In the genomic region with DNA sequence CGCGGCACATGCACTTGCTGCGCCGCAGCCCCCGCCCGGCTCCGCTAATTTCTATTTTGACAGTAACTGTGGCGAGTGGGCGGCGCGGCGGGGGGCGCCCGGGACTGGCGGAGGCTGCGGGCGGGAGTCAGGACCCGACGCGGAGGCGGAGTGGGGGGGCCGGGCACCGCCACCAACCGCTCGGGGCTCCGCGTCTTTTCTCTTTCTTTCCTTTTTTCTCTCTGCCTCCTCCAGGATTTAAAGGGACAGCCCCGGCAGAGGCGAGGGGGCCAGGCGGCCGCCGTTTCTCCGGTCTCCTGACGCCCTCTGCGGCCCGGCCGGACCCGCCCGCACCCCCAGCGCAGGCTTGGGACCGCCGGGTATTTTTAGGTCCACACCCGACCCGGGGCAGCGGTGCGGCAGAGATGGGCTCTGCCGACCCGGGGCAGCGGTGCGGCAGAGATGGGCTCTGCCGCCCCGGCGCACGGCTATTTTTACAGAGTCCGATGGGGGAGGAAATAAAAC, we compare ENCODE assay signal across 8 cellular contexts. TPM values are rescaled to one million over a fixed set of nuclear protein-coding genes. Genes with fewer than 3 reads are reported as not detected.
A peak's percentile ranks its signal among the peaks of the same experiment; 100 is the strongest.
DNase-seq lines count a peak whose midpoint lies in the region; ATAC-seq and TF ChIP-seq lines count a peak whose summit lies in the region.

No MANE protein-coding gene starts in this region.

- DNase-seq in NCI-H1105 (lab: John Stamatoyannopoulos, UW) (peak; percentile 21), ascending aorta (ENCODE audit: low spot score in 2 of 2) (peak in 1 of 2 donors; percentile 77), NCI-H526 treated with DMSO at 0.1 percent for 48 hours (lab: John Stamatoyannopoulos, UW) (no peak)
- DNase-seq in activated effector memory CD4-positive, alpha-beta T cell treated with Interleukin-2 at 50 U/mL for 16 hours = no peak

- TF ChIP-seq CTCF in ascending aorta (IDR thresholded peaks at IDR 0.05) = peak in 1 of 3 experiments; percentile 34

- intact Hi-C loops in ascending aorta (cut with DNase I) = loop anchor here (1.0 to 5.0 kb wide), 7 partner anchors 32 to 1078 kb away; a partner anchor contains a TSS

- H3K4me2 ChIP-seq in skeletal muscle satellite cell (ENCODE audit: low read length) = peak overlapping the region; percentile 99

- H3K27me3 ChIP-seq in ACC112 (ENCODE audit: insufficient read depth, low read length) = peaks cover 63% of the 10 kb centered on the region
- H3K27me3 ChIP-seq in ascending aorta = no peaks in the 10 kb centered on the region
- H3K27me3 ChIP-seq in skeletal muscle satellite cell (ENCODE audit: control insufficient read depth, insufficient read depth, low read length) = peaks cover 63% of the 10 kb centered on the region

- peak overlapping the region; percentile 7 for H3K9ac ChIP-seq in skeletal muscle satellite cell (ENCODE audit: low read depth, low read length)

- H3K27ac ChIP-seq in ACC112 (ENCODE audit: low read depth, low read length) (no peak overlapping the region), ascending aorta (peak overlapping the region; percentile 91 to 92)

- peak; percentile 8 for ATAC-seq in GM18907 (IDR thresholded peaks at IDR 0.05; ENCODE audit: unreplicated experiment)

- H3K36me3 ChIP-seq in ACC112 (ENCODE audit: insufficient read depth, low read length) (no peaks in the 10 kb centered on the region), ascending aorta (no peaks in the 10 kb centered on the region), skeletal muscle satellite cell (ENCODE audit: insufficient read depth, low read length) (no peaks in the 10 kb centered on the region)

- H3K4me3 ChIP-seq in ACC112 (ENCODE audit: low read depth, low read length) = peak overlapping the region; percentile 89
- H3K4me3 ChIP-seq in ascending aorta = peak overlapping the region; percentile 95 to 98
- peak overlapping the region; percentile 70 for H3K4me3 ChIP-seq in iPS-18c (ENCODE audit: insufficient read depth, low read depth, low read length)
- peak overlapping the region; percentile 81 for H3K4me3 ChIP-seq in skeletal muscle satellite cell (ENCODE audit: low read length)

- H3K4me1 ChIP-seq in ACC112 (ENCODE audit: control insufficient read depth, insufficient read depth, low read length, unreplicated experiment) = peaks cover 17% of the 10 kb centered on the region
- peaks cover 4 to 16% of the 10 kb centered on the region in 2 donors for H3K4me1 ChIP-seq in ascending aorta
- H3K4me1 ChIP-seq in skeletal muscle satellite cell (ENCODE audit: control insufficient read depth, insufficient read depth, low read length) = peaks cover 14% of the 10 kb centered on the region

- H2AFZ ChIP-seq in ACC112 (ENCODE audit: low read length, unreplicated experiment) = peak overlapping the region; percentile 90

- no peaks in the 10 kb centered on the region for H3K79me2 ChIP-seq in ACC112 (ENCODE audit: control insufficient read depth, insufficient read depth, low read length, unreplicated experiment)

- H3K9me3 ChIP-seq in ascending aorta = no peaks in the 10 kb centered on the region
- H3K9me3 ChIP-seq in iPS-18c (ENCODE audit: control insufficient read depth, insufficient read depth, low read length) = no peaks in the 10 kb centered on the region
- no peaks in the 10 kb centered on the region for H3K9me3 ChIP-seq in skeletal muscle satellite cell (replicated peaks; ENCODE audit: low read length)

RNA-seq across cellular contexts. Expression of a gene that starts 0.5 kb away (rescaled TPM):
- total RNA-seq in ascending aorta = 8.1 TPM
- total RNA-seq in skeletal muscle satellite cell (2012; rRNA removed) = 0.22 TPM in 1 of 2 replicates, not detected in the other
